ENCODE assay signal across 16 cellular contexts in the genomic region with DNA sequence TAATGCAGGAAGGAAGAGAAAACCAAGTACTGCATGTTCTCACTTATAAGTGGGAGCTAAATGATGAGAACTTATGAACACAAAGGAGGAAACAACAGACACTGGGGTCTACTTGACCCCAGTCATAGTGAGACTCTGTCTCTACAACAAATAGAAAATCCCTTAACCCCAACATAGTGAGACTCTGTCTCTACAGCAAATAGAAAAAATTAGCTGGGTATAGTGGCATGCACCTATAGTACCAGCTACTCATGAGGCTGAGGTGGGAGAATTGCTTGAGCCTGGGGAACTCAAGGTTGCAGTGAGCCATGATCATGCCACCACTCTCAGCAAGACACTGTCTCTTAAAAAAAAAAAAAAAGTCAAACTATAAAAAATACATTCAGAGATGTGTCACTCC. TPM values are rescaled to one million over a fixed set of nuclear protein-coding genes. Genes with fewer than 3 reads are reported as not detected.
DNase-seq lines count a peak whose midpoint lies in the region; ATAC-seq and TF ChIP-seq lines count a peak whose summit lies in the region.
"Had no signal": no experiment of that assay in that cellular context is flagged by ENCODE, and none has a peak within 500 bp of the region (broad histone marks: within the 10 kb centered on the region; RNA-seq: fewer than 3 reads in every experiment).

No MANE protein-coding gene starts in this region.

- no peak overlapping the region for H3K4me3 ChIP-seq in lower leg skin (ENCODE audit: low read depth, poor library complexity, severe bottlenecking)
- H3K4me3 ChIP-seq: A549, Peyer's patch had no signal

- no peak for TF ChIP-seq POLR2A in lower leg skin (IDR thresholded peaks at IDR 0.05)

- DNase-seq in left lobe of liver (ENCODE audit: low spot score): no peak
- DNase-seq in NCI-H2227 treated with DMSO at 0.1 percent for 48 hours (lab: John Stamatoyannopoulos, UW): no peak
- no peak for DNase-seq in lower leg skin (ENCODE audit: low spot score in 2 of 2)
- DNase-seq in globus pallidus (ENCODE audit: low spot score): no peak
- DNase-seq: Caco-2, HCEC 1CT, NCI-H1092 treated with DMSO at 0.1 percent for 48 hours, NCI-H1694, NCI-H2107, NCI-H446 treated with DMSO at 0.1 percent for 48 hours, Peyer's patch, SHP77 had no signal

- ATAC-seq in GM18870 (IDR thresholded peaks at IDR 0.05; ENCODE audit: unreplicated experiment) (peak; percentile 54), HG02642 (IDR thresholded peaks at IDR 0.05; ENCODE audit: poor library complexity, unreplicated experiment) (peak; percentile 42), HG03342 (IDR thresholded peaks at IDR 0.05; ENCODE audit: unreplicated experiment) (peak; percentile 61), left lobe of liver (peak; percentile 28)
- ATAC-seq: A549 had no signal

- intact Hi-C loops in lower leg skin (cut with DNase I; ENCODE audit: low total_unique reads): no loop called here

- no peak for TF ChIP-seq CTCF in lower leg skin (IDR thresholded peaks at IDR 0.05)

RNA-seq across cellular contexts. Expression of a gene that starts 42.7 kb away (rescaled TPM):
- total RNA-seq in left lobe of liver (9.0 TPM), lower leg skin (10 to 100 TPM in 1 of 4 donors, 1 to 10 TPM in 3; 3.0 to 12.3 (median 6.4) TPM)
